Comparison of ENCODE assay signal across 17 cellular contexts in genomic region chr16:52466998-52467397, GRCh38.
DNase-seq lines count a peak whose midpoint lies in the region; ATAC-seq lines count a peak whose summit lies in the region.
"Had no signal": no experiment of that assay in that cellular context is flagged by ENCODE, and none has a peak within 500 bp of the region (broad histone marks: within the 10 kb centered on the region; RNA-seq: fewer than 3 reads in every experiment).

No MANE protein-coding gene starts in this region.

- H3K9me2 ChIP-seq in GM23248 (ENCODE audit: insufficient read depth), result no peaks in the 10 kb centered on the region

- peak; percentile 28 for DNase-seq in NCI-H1105 treated with DMSO at 0.1 percent for 48 hours (lab: John Stamatoyannopoulos, UW)
- no peak for DNase-seq in NCI-H1105 (lab: John Stamatoyannopoulos, UW)
- peak; percentile 27 for DNase-seq in NCI-H1694 (lab: John Stamatoyannopoulos, UW)
- peak; percentile 93 for DNase-seq in NCI-H748 (lab: John Stamatoyannopoulos, UW; ENCODE audit: unreplicated experiment)
- peak; percentile 26 for DNase-seq in midbrain (lab: John Stamatoyannopoulos, UW)
- no peak for DNase-seq in activated CD8-positive, alpha-beta memory T cell treated with anti-CD3 and anti-CD28 coated beads for 24 hours
- no peak for DNase-seq in GM23248
- DNase-seq: 8988T, H7, KBM-7, NCI-H1092 treated with DMSO at 0.1 percent for 48 hours, NCI-H524 treated with DMSO at 0.1 percent for 48 hours, Peyer's patch, SHP77 treated with DMSO at 0.1 percent for 48 hours, T-helper 17 cell had no signal

- no peak overlapping the region for H2AFZ ChIP-seq in GM23248

- no peak for ATAC-seq in HG03439 (IDR thresholded peaks at IDR 0.05; ENCODE audit: unreplicated experiment)
- ATAC-seq: T-helper 17 cell had no signal

- no peak overlapping the region for H3K27ac ChIP-seq in GM23248
- H3K27ac ChIP-seq: C4-2B, Peyer's patch had no signal

- 18 to 21% methylated on average over 3 of the region's 3 CpGs for WGBS in GM23248 (ENCODE audit: low coverage in 1 of 2, low lambda C conversion rate in 2 of 2, missing lambda C conversion rate in 2 of 2), 2 experiments

- H3K36me3 ChIP-seq in GM23248 (ENCODE audit: low read depth), result no peaks in the 10 kb centered on the region
- H3K36me3 ChIP-seq: Peyer's patch had no signal

- no peaks in the 10 kb centered on the region for H3K79me2 ChIP-seq in GM23248 (ENCODE audit: insufficient read depth)

- H3K4me1 ChIP-seq in GM23248 (ENCODE audit: insufficient read depth), result no peaks in the 10 kb centered on the region
- H3K4me1 ChIP-seq: Peyer's patch had no signal

- H3K9me3 ChIP-seq in GM23248 (ENCODE audit: low read depth), result no peaks in the 10 kb centered on the region
- H3K9me3 ChIP-seq: Peyer's patch had no signal

- H3K27me3 ChIP-seq in GM23248 (replicated peaks; ENCODE audit: insufficient read depth), result no peaks in the 10 kb centered on the region
- H3K27me3 ChIP-seq: Peyer's patch had no signal

- no peak overlapping the region for H3K4me2 ChIP-seq in GM23248 (ENCODE audit: unreplicated experiment)

- H3K9ac ChIP-seq in GM23248, result no peak overlapping the region

- in situ Hi-C loops in GM23248 (cut with MboI), result no loop called here

- no peaks in the 10 kb centered on the region for H4K20me1 ChIP-seq in GM23248 (ENCODE audit: insufficient read depth)

- H3F3A ChIP-seq in GM23248 (ENCODE audit: insufficient read depth), result no peaks in the 10 kb centered on the region

- H3K4me3 ChIP-seq in GM23248, result no peak overlapping the region
- H3K4me3 ChIP-seq: Peyer's patch had no signal

Comparison
In these comparisons a context has a peak if more than half of its experiments do, and no peak if none do; other contexts are left out.
1. DNase-seq: peak in NCI-H1105 treated with DMSO at 0.1 percent for 48 hours (single experiment), NCI-H1694 (single experiment), NCI-H748 (single experiment) and midbrain (single experiment); none in NCI-H1105 (single experiment), activated CD8-positive, alpha-beta memory T cell treated with anti-CD3 and anti-CD28 coated beads for 24 hours (single experiment) and GM23248 (single experiment).